ENCODE assay signal across 11 cellular contexts in the genomic region with DNA sequence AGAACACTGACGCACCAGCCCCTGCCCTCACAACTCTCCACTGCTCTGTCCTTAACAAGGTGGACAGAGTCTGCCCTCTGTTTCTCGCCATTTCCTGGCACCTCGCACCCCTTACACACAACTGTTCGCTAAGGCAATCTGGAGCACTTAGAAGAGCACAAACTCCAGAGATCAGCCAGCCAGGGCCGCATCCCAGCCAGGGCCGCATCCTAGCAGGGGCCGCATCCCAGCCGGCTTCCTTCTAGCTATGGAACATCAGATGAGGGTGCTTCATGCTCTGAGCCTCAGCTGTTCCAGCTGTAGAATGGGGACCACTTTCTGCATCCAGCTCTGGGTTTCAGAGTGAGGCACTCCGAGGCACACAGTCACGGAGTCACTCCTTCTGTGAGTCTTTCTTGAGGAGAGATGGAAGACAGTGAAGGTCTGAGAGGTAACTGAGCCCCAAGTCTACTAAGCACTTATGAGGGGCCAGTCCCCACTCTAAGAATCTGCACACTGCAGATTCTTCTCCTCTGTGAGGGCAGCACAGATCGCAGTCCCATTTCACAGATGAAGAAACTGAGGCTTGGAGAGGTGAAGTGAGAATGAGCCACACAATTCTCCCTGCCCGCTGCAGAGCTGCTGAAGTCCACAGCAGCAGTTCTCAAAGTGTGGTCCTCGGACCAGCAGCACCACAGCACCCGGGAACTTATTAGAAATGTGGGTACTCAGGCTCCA. TPM values are rescaled to one million over a fixed set of nuclear protein-coding genes. Genes with fewer than 3 reads are reported as not detected.
A peak's percentile ranks its signal among the peaks of the same experiment; 100 is the strongest.
DNase-seq lines count a peak whose midpoint lies in the region; ATAC-seq, FAIRE-seq and TF ChIP-seq lines count a peak whose summit lies in the region.
"Had no signal": no experiment of that assay in that cellular context is flagged by ENCODE, and none has a peak within 500 bp of the region (broad histone marks: within the 10 kb centered on the region; RNA-seq: fewer than 3 reads in every experiment).

No MANE protein-coding gene starts in this region.

- POLR2A ChIA-PET in WTC11 (lab: Charles Lee) = no interaction called here

- peaks cover 7 to 16% (median 9%) of the 10 kb centered on the region in 3 experiments for H3K36me3 Mint-ChIP-seq in H9 (ENCODE audit: insufficient read depth in 1 of 3, low read depth in 3 of 3)
- peaks cover 13% of the 10 kb centered on the region; the same call in 1 of the 2 replicates for H3K36me3 Mint-ChIP-seq in WTC11
- H3K36me3 Mint-ChIP-seq in glutamatergic neuron (ENCODE audit: unreplicated experiment) = peaks cover 5% of the 10 kb centered on the region

- ATAC-seq in WTC11 = no peak
- ATAC-seq in body of pancreas = no peak
- no peak for ATAC-seq in HG03378 (IDR thresholded peaks at IDR 0.05; ENCODE audit: unreplicated experiment)

- H3K9me3 Mint-ChIP-seq in H9 (no peaks in the 10 kb centered on the region; a peak in 1 of 5 replicates), WTC11 (no peaks in the 10 kb centered on the region), glutamatergic neuron (ENCODE audit: unreplicated experiment) (peaks cover 6% of the 10 kb centered on the region)
- H3K9me3 Mint-ChIP-seq: endodermal cell had no signal

- DNase-seq in H9 (no peak), WTC11 (ENCODE audit: low spot score) (no peak), glutamatergic neuron (no peak), small intestine (no peak), brain microvascular endothelial cell (no peak), body of pancreas (no peak), DMS53 treated with DMSO at 0.1 percent for 48 hours (lab: John Stamatoyannopoulos, UW; ENCODE audit: unreplicated experiment) (no peak)
- DNase-seq: endodermal cell, NCI-H510A had no signal

- H4K91ac ChIP-seq in H9 (ENCODE audit: insufficient read length, low read depth, low read length) = no peak overlapping the region

- H3K4me1 ChIP-seq in H9 (ENCODE audit: insufficient read depth, low read length) = peaks cover 4% of the 10 kb centered on the region; the same call in 1 of the 2 replicates
- H3K4me1 ChIP-seq in small intestine (ENCODE audit: control insufficient read depth in 2 of 2, insufficient read depth in 1 of 2, low read depth in 1 of 2, low read length in 1 of 2) = peaks cover 4% of the 10 kb centered on the region in 2 donors
- H3K4me1 ChIP-seq in body of pancreas = peaks cover 15% of the 10 kb centered on the region

- no peak overlapping the region for H3T11ph ChIP-seq in H9 (ENCODE audit: low read length)

- TF ChIP-seq POLR2A in body of pancreas (IDR thresholded peaks at IDR 0.05) = no peak

- H3K9me3 ChIP-seq in H9 (ENCODE audit: control insufficient read depth, low read depth, low read length) (no peaks in the 10 kb centered on the region), small intestine (ENCODE audit: control insufficient read depth, low read depth) (no peaks in the 10 kb centered on the region), body of pancreas (no peaks in the 10 kb centered on the region)

- CTCF ChIA-PET in WTC11 (lab: Charles Lee) = interaction anchor here (3.0 to 4.2 kb wide), 3 partner anchors 86 to 129 kb away, joined by 14 to 18 read pairs (median 17); no protein-coding TSS in a partner anchor

- no peak overlapping the region for H3K4me2 ChIP-seq in H9 (ENCODE audit: insufficient read depth, insufficient read length, low read length)

- H2AK5ac ChIP-seq in H9 (ENCODE audit: insufficient read length, low read length) = no peak overlapping the region

- H3K4me3 ChIP-seq in small intestine (ENCODE audit: low read depth in 1 of 2, low read length in 2 of 2) (no peak overlapping the region), brain microvascular endothelial cell (ENCODE audit: low read depth, low read length) (no peak overlapping the region), body of pancreas (no peak overlapping the region)

- H3K27me3 ChIP-seq in H9 (ENCODE audit: insufficient read depth, low read length) (no peaks in the 10 kb centered on the region), small intestine (ENCODE audit: control insufficient read depth in 2 of 2, insufficient read depth in 2 of 2, low read length in 2 of 2) (no peaks in the 10 kb centered on the region), brain microvascular endothelial cell (replicated peaks) (no peaks in the 10 kb centered on the region), body of pancreas (no peaks in the 10 kb centered on the region)

- peak overlapping the region in 2 of 3 experiments; percentile 6 to 50; a peak in 2 of 7 replicates for H3K27ac Mint-ChIP-seq in H9
- no peak overlapping the region for H3K27ac Mint-ChIP-seq in WTC11
- H3K27ac Mint-ChIP-seq in glutamatergic neuron (ENCODE audit: unreplicated experiment) = no peak overlapping the region
- H3K27ac Mint-ChIP-seq: endodermal cell had no signal

- H2AFZ ChIP-seq in H9 (ENCODE audit: low read length) = no peak overlapping the region

- no peak overlapping the region for H3K56ac ChIP-seq in H9 (ENCODE audit: insufficient read length, low read depth, low read length)

- no peak overlapping the region for H3K9ac ChIP-seq in H9 (ENCODE audit: extremely low read depth, insufficient read length, low read length)

- H3K4me1 Mint-ChIP-seq in H9 = peaks cover 52 to 69% of the 10 kb centered on the region in 2 experiments
- H3K4me1 Mint-ChIP-seq in WTC11 = peaks cover 68% of the 10 kb centered on the region
- peaks cover 72% of the 10 kb centered on the region for H3K4me1 Mint-ChIP-seq in glutamatergic neuron (ENCODE audit: low read depth, unreplicated experiment)

- intact Hi-C loops in body of pancreas (cut with DNase I) = no loop called here

- H4K5ac ChIP-seq in H9 (ENCODE audit: insufficient read length, low read depth, low read length) = no peak overlapping the region

- in situ Hi-C loops in brain microvascular endothelial cell (cut with HindIII; ENCODE audit: low pct_ligation_motif_present, low sequenced_read_pairs) = no loop called here

- H4K20me1 ChIP-seq in H9 (ENCODE audit: control insufficient read depth, insufficient read depth, insufficient read length) = peaks cover 3% of the 10 kb centered on the region

- H2BK15ac ChIP-seq in H9 (ENCODE audit: low read depth, low read length) = no peak overlapping the region

- no peak for TF ChIP-seq CTCF in H9 (conservative IDR thresholded peaks at IDR 0.05)
- no peak for TF ChIP-seq CTCF in WTC11 (IDR thresholded peaks at IDR 0.05)
- no peak for TF ChIP-seq CTCF in glutamatergic neuron (IDR thresholded peaks at IDR 0.05; ENCODE audit: partially characterized antibody, unreplicated experiment)
- TF ChIP-seq CTCF in brain microvascular endothelial cell (IDR thresholded peaks at IDR 0.05; ENCODE audit: low read depth, low read length, missing control alignments) = no peak
- no peak for TF ChIP-seq CTCF in body of pancreas (IDR thresholded peaks at IDR 0.05)

- no peak overlapping the region for H3K23ac ChIP-seq in H9 (ENCODE audit: insufficient read length, low read depth, low read length)

- H3K36me3 ChIP-seq in small intestine (ENCODE audit: control insufficient read depth in 2 of 2, insufficient read depth in 2 of 2, low read length in 2 of 2) (no peaks in the 10 kb centered on the region), brain microvascular endothelial cell (replicated peaks) (peaks cover 41% of the 10 kb centered on the region), body of pancreas (replicated peaks in 1 of 2; ENCODE audit: insufficient read depth in 1 of 2, low read depth in 2 of 2) (no peaks in the 10 kb centered on the region)

- H2BK120ac ChIP-seq in H9 (ENCODE audit: low read depth, low read length, poor library complexity, severe bottlenecking) = no peak overlapping the region

- no peaks in the 10 kb centered on the region; the same call in 1 of the 2 replicates for H3K79me2 ChIP-seq in H9 (ENCODE audit: insufficient read depth, low read length)

- no peaks in the 10 kb centered on the region for H3K79me1 ChIP-seq in H9 (ENCODE audit: insufficient read depth, low read depth, low read length, poor library complexity, severe bottlenecking)

- H3K18ac ChIP-seq in H9 (ENCODE audit: insufficient read length, low read depth, low read length) = no peak overlapping the region

- no peaks in the 10 kb centered on the region for H3K23me2 ChIP-seq in H9 (ENCODE audit: insufficient read length, low read depth, low read length, poor library complexity, severe bottlenecking)

- no peak for FAIRE-seq in small intestine (lab: Jason Lieb, UNC)
- FAIRE-seq: GM12892 had no signal

- H3K27me3 Mint-ChIP-seq in H9 (ENCODE audit: low read depth) (peaks cover 9% of the 10 kb centered on the region), WTC11 (ENCODE audit: low read depth) (no peaks in the 10 kb centered on the region; the same call in 1 of the 2 replicates), glutamatergic neuron (ENCODE audit: unreplicated experiment) (peaks cover 13% of the 10 kb centered on the region)

- H3K27ac ChIP-seq in H9 (ENCODE audit: insufficient read length, low read depth, low read length) (no peak overlapping the region), small intestine (ENCODE audit: low read depth in 1 of 2, low read length in 1 of 2) (peak overlapping the region; percentile 34 to 49), brain microvascular endothelial cell (no peak overlapping the region), body of pancreas (no peak overlapping the region)

- WGBS in H9 (ENCODE audit: extremely low coverage, insufficient read length, low lambda C conversion rate) = no CpG with 5 or more reads among the region's 14 CpGs
- 86 to 90% (median 87%) methylated on average over 14 of the region's 14 CpGs for WGBS in small intestine, 3 donors
- WGBS in body of pancreas, 2 donors = 90 to 96% methylated on average over 12 to 14 of the region's 14 CpGs

- H4K8ac ChIP-seq in H9 (replicated peaks; ENCODE audit: insufficient read length, low read depth, low read length) = no peak overlapping the region

- no peak overlapping the region for H2BK5ac ChIP-seq in H9 (ENCODE audit: insufficient read length, low read length)

- no peak overlapping the region for H3K4ac ChIP-seq in H9 (ENCODE audit: low read depth, low read length)

- no peak overlapping the region for H3K14ac ChIP-seq in H9 (ENCODE audit: insufficient read depth, low read length)

- H3K4me3 Mint-ChIP-seq in H9 (no peak overlapping the region), WTC11 (no peak overlapping the region), glutamatergic neuron (ENCODE audit: unreplicated experiment) (peak overlapping the region; percentile 69)
- H3K4me3 Mint-ChIP-seq: endodermal cell had no signal

- no peak overlapping the region for H2BK20ac ChIP-seq in H9 (ENCODE audit: low read depth, low read length, poor library complexity, severe bottlenecking)

- no peak overlapping the region for H2BK12ac ChIP-seq in H9 (ENCODE audit: insufficient read length, low read depth, low read length)

RNA-seq across cellular contexts. Expression of a gene that starts 20.9 kb away (rescaled TPM):
- total RNA-seq in H9 (2021) (81.4 and 88.6 TPM in 2 replicates), WTC11 (2021) (102 to 122 TPM (median 122 TPM) in 3 replicates), glutamatergic neuron (ENCODE audit: unreplicated experiment) (545 TPM), body of pancreas (10 to 100 TPM; 19.7 to 20.4 TPM)
- polyA plus RNA-seq in small intestine = 100 to 1,000 TPM in 2 of 3 donors, 10 to 100 TPM in 1; 87.2 to 166 (median 101) TPM

RNA-seq across cellular contexts. Expression of a gene that starts 51.4 kb away (rescaled TPM):
- total RNA-seq in H9 (2021) (32.2 and 36.7 TPM in 2 replicates), WTC11 (2021) (55.7 to 56.1 TPM (median 55.8 TPM) in 3 replicates), glutamatergic neuron (ENCODE audit: unreplicated experiment) (38.2 TPM), body of pancreas (10 to 100 TPM; 39.7 to 50.8 TPM)
- polyA plus RNA-seq in small intestine = 10 to 100 TPM; 12.7 to 21.7 (median 16.8) TPM

Comparison
In these comparisons a context has a peak if more than half of its experiments do, and no peak if none do; other contexts are left out.
1. H3K27ac ChIP-seq: peak in small intestine (2 of 2); none in H9 (single experiment), brain microvascular endothelial cell (single experiment) and body of pancreas (0 of 4).
2. H3K27ac Mint-ChIP-seq: peak in H9 (2 of 3); none in WTC11 (single experiment) and glutamatergic neuron (single experiment).